ENCODE assay signal across 1 cellular context in the genomic region with DNA sequence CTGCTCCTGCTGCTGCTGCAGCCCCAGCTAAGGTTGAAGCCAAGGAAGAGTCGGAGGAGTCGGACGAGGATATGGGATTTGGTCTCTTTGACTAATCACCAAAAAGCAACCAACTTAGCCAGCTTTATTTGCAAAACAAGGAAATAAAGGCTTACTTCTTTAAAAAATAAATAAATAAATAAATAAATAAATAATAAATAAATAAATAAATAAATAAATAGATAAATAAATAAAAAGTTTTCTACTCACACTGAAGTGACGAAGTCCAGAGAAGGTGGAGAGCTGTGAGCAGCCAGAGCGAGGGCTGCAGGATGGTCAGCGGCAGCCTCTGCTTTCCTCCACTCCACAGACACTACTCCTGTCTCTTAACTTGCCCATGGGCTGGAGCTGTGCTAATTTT.
A peak's percentile ranks its signal among the peaks of the same experiment; 100 is the strongest.
TF ChIP-seq lines count a peak whose summit lies in the region.

No MANE protein-coding gene starts in this region.

TF ChIP-seq in HEK293, 187 proteins besides CTCF, POLR2A, EP300 and RAD21 (continued from another document):
- TF ChIP-seq, protein P1, sequence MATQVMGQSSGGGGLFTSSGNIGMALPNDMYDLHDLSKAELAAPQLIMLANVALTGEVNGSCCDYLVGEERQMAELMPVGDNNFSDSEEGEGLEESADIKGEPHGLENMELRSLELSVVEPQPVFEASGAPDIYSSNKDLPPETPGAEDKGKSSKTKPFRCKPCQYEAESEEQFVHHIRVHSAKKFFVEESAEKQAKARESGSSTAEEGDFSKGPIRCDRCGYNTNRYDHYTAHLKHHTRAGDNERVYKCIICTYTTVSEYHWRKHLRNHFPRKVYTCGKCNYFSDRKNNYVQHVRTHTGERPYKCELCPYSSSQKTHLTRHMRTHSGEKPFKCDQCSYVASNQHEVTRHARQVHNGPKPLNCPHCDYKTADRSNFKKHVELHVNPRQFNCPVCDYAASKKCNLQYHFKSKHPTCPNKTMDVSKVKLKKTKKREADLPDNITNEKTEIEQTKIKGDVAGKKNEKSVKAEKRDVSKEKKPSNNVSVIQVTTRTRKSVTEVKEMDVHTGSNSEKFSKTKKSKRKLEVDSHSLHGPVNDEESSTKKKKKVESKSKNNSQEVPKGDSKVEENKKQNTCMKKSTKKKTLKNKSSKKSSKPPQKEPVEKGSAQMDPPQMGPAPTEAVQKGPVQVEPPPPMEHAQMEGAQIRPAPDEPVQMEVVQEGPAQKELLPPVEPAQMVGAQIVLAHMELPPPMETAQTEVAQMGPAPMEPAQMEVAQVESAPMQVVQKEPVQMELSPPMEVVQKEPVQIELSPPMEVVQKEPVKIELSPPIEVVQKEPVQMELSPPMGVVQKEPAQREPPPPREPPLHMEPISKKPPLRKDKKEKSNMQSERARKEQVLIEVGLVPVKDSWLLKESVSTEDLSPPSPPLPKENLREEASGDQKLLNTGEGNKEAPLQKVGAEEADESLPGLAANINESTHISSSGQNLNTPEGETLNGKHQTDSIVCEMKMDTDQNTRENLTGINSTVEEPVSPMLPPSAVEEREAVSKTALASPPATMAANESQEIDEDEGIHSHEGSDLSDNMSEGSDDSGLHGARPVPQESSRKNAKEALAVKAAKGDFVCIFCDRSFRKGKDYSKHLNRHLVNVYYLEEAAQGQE (tag by site-specific recombination; IDR thresholded peaks at IDR 0.05), result 0 out of 2 replicates have a peak, but pooled peaks have one; percentile 29
- TF ChIP-seq ZNF394 (tag by site-specific recombination; IDR thresholded peaks at IDR 0.05; ENCODE audit: borderline replicate concordance) (peak; percentile 65; the same call in 1 of the 2 replicates), ZNF555 (tag by site-specific recombination; conservative IDR thresholded peaks at IDR 0.05) (peak; percentile 41)
TF ChIP-seq in HEK293: peak in this region for 6; not testable (repeated sequence) for 181.
